ENCODE assay signal across 20 cellular contexts in genomic region chr5:176560364-176560763, GRCh38. TPM values are rescaled to one million over a fixed set of nuclear protein-coding genes. Genes with fewer than 3 reads are reported as not detected.
A peak's percentile ranks its signal among the peaks of the same experiment; 100 is the strongest.
DNase-seq lines count a peak whose midpoint lies in the region; ATAC-seq lines count a peak whose summit lies in the region.
"Had no signal": no experiment of that assay in that cellular context is flagged by ENCODE, and none has a peak within 500 bp of the region (broad histone marks: within the 10 kb centered on the region; RNA-seq: fewer than 3 reads in every experiment).

No MANE protein-coding gene starts in this region.

- peaks cover 28% of the 10 kb centered on the region for H3K4me1 Mint-ChIP-seq in activated CD4-positive, alpha-beta T cell treated with anti-CD3 and anti-CD28 coated beads, Interleukin-2, amount 10 ng/mL, durations not matched to agents 7 days and 5 days
- H3K4me1 Mint-ChIP-seq in activated naive CD4-positive, alpha-beta T cell treated with anti-CD3 and anti-CD28 coated beads for 36 hours (ENCODE audit: low read depth) = peaks cover 36% of the 10 kb centered on the region
- H3K4me1 Mint-ChIP-seq: neural progenitor cell had no signal

- CTCF ChIA-PET in activated CD4-positive, alpha-beta T cell treated with anti-CD3 and anti-CD28 coated beads, Interleukin-2, amount 10 ng/mL, durations not matched to agents 7 days and 5 days (lab: Charles Lee) = interaction anchor here (0.6 kb wide), 1 partner anchor 459 kb away, joined by 3 read pairs; no protein-coding TSS in a partner anchor
- CTCF ChIA-PET in activated naive CD4-positive, alpha-beta T cell treated with anti-CD3 and anti-CD28 coated beads for 36 hours (lab: Charles Lee) = no interaction called here

- H3K27ac Mint-ChIP-seq in activated CD4-positive, alpha-beta T cell treated with anti-CD3 and anti-CD28 coated beads, Interleukin-2, amount 10 ng/mL, durations not matched to agents 7 days and 5 days = no peak overlapping the region
- H3K27ac Mint-ChIP-seq in activated naive CD4-positive, alpha-beta T cell treated with anti-CD3 and anti-CD28 coated beads for 36 hours = no peak overlapping the region
- H3K27ac Mint-ChIP-seq: neural progenitor cell, progenitor cell of endocrine pancreas had no signal

- DNase-seq in activated CD4-positive, alpha-beta T cell treated with anti-CD3 and anti-CD28 coated beads for 48 hours = peak; percentile 60
- DNase-seq in activated CD4-positive, alpha-beta T cell treated with anti-CD3 and anti-CD28 coated beads, Interleukin-2, amount 10 ng/mL, durations not matched to agents 7 days and 5 days = no peak
- DNase-seq in MV-4-11 (lab: John Stamatoyannopoulos, UW) (peak; percentile 50), HuH-7.5 (ENCODE audit: low spot score) (no peak)
- peak; percentile 50 for DNase-seq in activated naive CD4-positive, alpha-beta T cell treated with anti-CD3 and anti-CD28 coated beads for 36 hours
- peak; percentile 40 for DNase-seq in stimulated activated CD4-positive, alpha-beta T cell treated with anti-CD3 and anti-CD28 coated beads, Interleukin-4, amount 100 ng/mL, for 24 hours
- DNase-seq: BE2C; cerebellar nuclear complex; effector CD4-positive, alpha-beta T cell; foreskin melanocyte; hippocampal formation; NCI-H1694 treated with DMSO at 0.1 percent for 48 hours; NCI-H748 treated with DMSO at 0.1 percent for 48 hours; SHP77 treated with DMSO at 0.1 percent for 48 hours; WERI-Rb-1 had no signal

- intact Hi-C loops in activated naive CD4-positive, alpha-beta T cell treated with anti-CD3 and anti-CD28 coated beads for 36 hours (cut with micrococcal nuclease) = no loop called here

- no peaks in the 10 kb centered on the region for H3K36me3 Mint-ChIP-seq in activated CD4-positive, alpha-beta T cell treated with anti-CD3 and anti-CD28 coated beads, Interleukin-2, amount 10 ng/mL, durations not matched to agents 7 days and 5 days (ENCODE audit: low read depth)
- H3K36me3 Mint-ChIP-seq in activated naive CD4-positive, alpha-beta T cell treated with anti-CD3 and anti-CD28 coated beads for 36 hours (ENCODE audit: low read depth) = no peaks in the 10 kb centered on the region
- H3K36me3 Mint-ChIP-seq: neural progenitor cell had no signal

- POLR2A ChIA-PET in activated CD4-positive, alpha-beta T cell treated with anti-CD3 and anti-CD28 coated beads, Interleukin-2, amount 10 ng/mL, durations not matched to agents 7 days and 5 days (lab: Charles Lee) = no interaction called here

- no peaks in the 10 kb centered on the region for H3K9me3 Mint-ChIP-seq in activated CD4-positive, alpha-beta T cell treated with anti-CD3 and anti-CD28 coated beads, Interleukin-2, amount 10 ng/mL, durations not matched to agents 7 days and 5 days
- H3K9me3 Mint-ChIP-seq in activated naive CD4-positive, alpha-beta T cell treated with anti-CD3 and anti-CD28 coated beads for 36 hours = no peaks in the 10 kb centered on the region
- H3K9me3 Mint-ChIP-seq: neural progenitor cell had no signal

- ATAC-seq in GM18870 (IDR thresholded peaks at IDR 0.05; ENCODE audit: unreplicated experiment) (no peak), GM21825 (IDR thresholded peaks at IDR 0.05; ENCODE audit: unreplicated experiment) (no peak)

- H3K4me3 Mint-ChIP-seq in activated CD4-positive, alpha-beta T cell treated with anti-CD3 and anti-CD28 coated beads, Interleukin-2, amount 10 ng/mL, durations not matched to agents 7 days and 5 days = no peak overlapping the region
- no peak overlapping the region for H3K4me3 Mint-ChIP-seq in activated naive CD4-positive, alpha-beta T cell treated with anti-CD3 and anti-CD28 coated beads for 36 hours
- H3K4me3 Mint-ChIP-seq: neural progenitor cell had no signal

- H3K27me3 Mint-ChIP-seq in activated CD4-positive, alpha-beta T cell treated with anti-CD3 and anti-CD28 coated beads, Interleukin-2, amount 10 ng/mL, durations not matched to agents 7 days and 5 days = no peaks in the 10 kb centered on the region
- no peaks in the 10 kb centered on the region for H3K27me3 Mint-ChIP-seq in activated naive CD4-positive, alpha-beta T cell treated with anti-CD3 and anti-CD28 coated beads for 36 hours (ENCODE audit: low read depth)

RNA-seq across cellular contexts. Expression of gene CDHR2, which starts 11.2 kb away (rescaled TPM):
- 1 to 10 TPM; 1.3 to 2.4 TPM for total RNA-seq in activated CD4-positive, alpha-beta T cell treated with anti-CD3 and anti-CD28 coated beads, Interleukin-2, amount 10 ng/mL, durations not matched to agents 7 days and 5 days
- total RNA-seq in activated naive CD4-positive, alpha-beta T cell treated with anti-CD3 and anti-CD28 coated beads for 36 hours = under 1 TPM; 0.19 to 0.35 TPM
- total RNA-seq: ureter had no signal

RNA-seq across cellular contexts. Expression of gene RNF44, which starts 23.2 kb away (rescaled TPM):
- total RNA-seq in activated CD4-positive, alpha-beta T cell treated with anti-CD3 and anti-CD28 coated beads, Interleukin-2, amount 10 ng/mL, durations not matched to agents 7 days and 5 days = 100 to 1,000 TPM; 137 TPM
- 10 to 100 TPM; 83.3 to 88.3 TPM for total RNA-seq in activated naive CD4-positive, alpha-beta T cell treated with anti-CD3 and anti-CD28 coated beads for 36 hours

RNA-seq across cellular contexts. Expression of gene GPRIN1, which starts 49.6 kb away (rescaled TPM):
- total RNA-seq in activated CD4-positive, alpha-beta T cell treated with anti-CD3 and anti-CD28 coated beads, Interleukin-2, amount 10 ng/mL, durations not matched to agents 7 days and 5 days = 1 to 10 TPM; 2.5 to 2.6 TPM
- 1 to 10 TPM; 1.4 to 1.5 TPM for total RNA-seq in activated naive CD4-positive, alpha-beta T cell treated with anti-CD3 and anti-CD28 coated beads for 36 hours

Comparison
In these comparisons a context has a peak if more than half of its experiments do, and no peak if none do; other contexts are left out.
1. DNase-seq: peak in activated CD4-positive, alpha-beta T cell treated with anti-CD3 and anti-CD28 coated beads for 48 hours (single experiment), MV-4-11 (single experiment), activated naive CD4-positive, alpha-beta T cell treated with anti-CD3 and anti-CD28 coated beads for 36 hours (single experiment) and stimulated activated CD4-positive, alpha-beta T cell treated with anti-CD3 and anti-CD28 coated beads, Interleukin-4, amount 100 ng/mL, for 24 hours (single experiment); none in activated CD4-positive, alpha-beta T cell treated with anti-CD3 and anti-CD28 coated beads, Interleukin-2, amount 10 ng/mL, durations not matched to agents 7 days and 5 days (single experiment) and HuH-7.5 (single experiment).